ENCODE assay signal across 8 cellular contexts in the genomic region with DNA sequence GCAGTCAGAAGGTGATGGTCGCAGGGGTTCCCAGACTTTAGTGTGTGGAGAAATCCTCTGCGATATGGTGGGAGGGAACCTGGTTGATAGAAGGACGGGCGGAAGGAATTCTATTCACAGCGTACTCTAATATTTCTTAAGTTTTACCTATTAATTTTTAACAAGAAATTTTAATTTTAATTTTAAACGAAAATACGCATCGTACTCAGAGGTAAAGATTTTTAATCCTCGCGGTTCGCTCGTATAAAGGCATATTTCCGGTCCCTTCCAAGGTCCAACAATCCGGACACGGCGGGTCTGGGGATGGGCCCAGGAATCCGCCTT. TPM values are rescaled to one million over a fixed set of nuclear protein-coding genes. Genes with fewer than 3 reads are reported as not detected.
DNase-seq lines count a peak whose midpoint lies in the region; ATAC-seq and TF ChIP-seq lines count a peak whose summit lies in the region.

No MANE protein-coding gene starts in this region.

- H3K9ac ChIP-seq in duodenal mucosa (ENCODE audit: low read depth in 1 of 2, low read length in 2 of 2) (peak overlapping the region; percentile 39 to 79), neural progenitor cell (no peak overlapping the region)

- H3K4me1 Mint-ChIP-seq in neural progenitor cell, result peaks cover 26% of the 10 kb centered on the region

- H3F3A ChIP-seq in neural progenitor cell (ENCODE audit: low read depth), result peaks cover 27% of the 10 kb centered on the region

- H3K79me2 ChIP-seq in neural progenitor cell (ENCODE audit: low read depth), result no peaks in the 10 kb centered on the region

- peak overlapping the region; percentile 76 for H3K27ac Mint-ChIP-seq in neural progenitor cell

- H3K9me3 ChIP-seq in MG63 (no peaks in the 10 kb centered on the region), duodenal mucosa (ENCODE audit: control insufficient read depth in 1 of 2, low read length in 2 of 2) (no peaks in the 10 kb centered on the region), neural progenitor cell (ENCODE audit: low read depth) (no peaks in the 10 kb centered on the region)

- no peak for ATAC-seq in HG02852 (IDR thresholded peaks at IDR 0.05; ENCODE audit: unreplicated experiment)
- ATAC-seq in HG02885 (IDR thresholded peaks at IDR 0.05; ENCODE audit: poor library complexity, unreplicated experiment), result no peak
- no peak for ATAC-seq in GM21825 (IDR thresholded peaks at IDR 0.05; ENCODE audit: unreplicated experiment)

- no peak overlapping the region for H2AFZ ChIP-seq in neural progenitor cell (replicated peaks)

- H3K27me3 ChIP-seq in MG63 (no peaks in the 10 kb centered on the region), duodenal mucosa (ENCODE audit: control insufficient read depth in 1 of 2, insufficient read depth in 2 of 2, low read length in 2 of 2) (no peaks in the 10 kb centered on the region), neural progenitor cell (peaks cover 23% of the 10 kb centered on the region)

- H3K4me2 ChIP-seq in neural progenitor cell, result peak overlapping the region; percentile 93

- H3K9me3 Mint-ChIP-seq in neural progenitor cell, result no peaks in the 10 kb centered on the region

- no peaks in the 10 kb centered on the region for H4K20me1 ChIP-seq in neural progenitor cell (ENCODE audit: low read depth)

- H3K4me3 ChIP-seq in MG63, result peak overlapping the region; percentile 61
- H3K4me3 ChIP-seq in duodenal mucosa (ENCODE audit: low read depth in 1 of 2, low read length in 2 of 2), result peak overlapping the region; percentile 58 to 63
- H3K4me3 ChIP-seq in neural progenitor cell, result peak overlapping the region; percentile 100

- H3K36me3 Mint-ChIP-seq in neural progenitor cell, result no peaks in the 10 kb centered on the region

- DNase-seq in MG63, result no peak
- DNase-seq in neural progenitor cell (ENCODE audit: low spot score), result no peak
- no peak for DNase-seq in NCI-H226

- peak overlapping the region; percentile 92 for H3K4me3 Mint-ChIP-seq in neural progenitor cell

- H3K27me3 Mint-ChIP-seq in neural progenitor cell (ENCODE audit: insufficient read depth, low read depth), result peaks cover 9% of the 10 kb centered on the region

- H3K27ac ChIP-seq in C4-2B (peak overlapping the region; percentile 66), duodenal mucosa (ENCODE audit: low read depth, low read length) (no peak overlapping the region), neural progenitor cell (no peak overlapping the region)

- H3K36me3 ChIP-seq in MG63 (no peaks in the 10 kb centered on the region), duodenal mucosa (ENCODE audit: control insufficient read depth in 1 of 2, insufficient read depth in 2 of 2, low read length in 2 of 2) (no peaks in the 10 kb centered on the region), neural progenitor cell (no peaks in the 10 kb centered on the region)

- H3K4me1 ChIP-seq in duodenal mucosa (ENCODE audit: control insufficient read depth in 1 of 2, insufficient read depth in 2 of 2, low read length in 2 of 2) (peaks cover 9 to 39% of the 10 kb centered on the region in 2 donors), neural progenitor cell (peaks cover 7% of the 10 kb centered on the region)

- no peak for TF ChIP-seq CTCF in C4-2B (conservative IDR thresholded peaks at IDR 0.05)
- TF ChIP-seq CTCF in neural progenitor cell (IDR thresholded peaks at IDR 0.05), result no peak

RNA-seq across cellular contexts. Expression of a gene that starts 0.3 kb away (rescaled TPM):
- 14.2 and 17.6 TPM in 2 replicates for total RNA-seq in MG63 (2014; rRNA removed; shearing (Covaris generic); ENCODE audit: low replicate concordance)
- total RNA-seq in neural progenitor cell (ENCODE audit: low replicate concordance), result 8.3 and 16.7 TPM in 2 replicates

RNA-seq across cellular contexts. Expression of a gene that starts 14.0 kb away (rescaled TPM):
- total RNA-seq in MG63 (2014; rRNA removed; shearing (Covaris generic); ENCODE audit: low replicate concordance), result 2.9 and 6.1 TPM in 2 replicates
- 0.58 and 1.2 TPM in 2 replicates for total RNA-seq in neural progenitor cell (ENCODE audit: low replicate concordance)

RNA-seq across cellular contexts. Expression of a gene that starts 47.0 kb away (rescaled TPM):
- 30.5 and 31.5 TPM in 2 replicates for total RNA-seq in MG63 (2014; rRNA removed; shearing (Covaris generic); ENCODE audit: low replicate concordance)
- total RNA-seq in neural progenitor cell (ENCODE audit: low replicate concordance), result 7.2 and 14.2 TPM in 2 replicates

RNA-seq across cellular contexts. Expression of a gene that starts 47.4 kb away (rescaled TPM):
- not detected in 2 replicates for total RNA-seq in MG63 (2014; rRNA removed; shearing (Covaris generic); ENCODE audit: low replicate concordance)
- total RNA-seq in neural progenitor cell (ENCODE audit: low replicate concordance), result not detected in 2 replicates
